In the genomic region with DNA sequence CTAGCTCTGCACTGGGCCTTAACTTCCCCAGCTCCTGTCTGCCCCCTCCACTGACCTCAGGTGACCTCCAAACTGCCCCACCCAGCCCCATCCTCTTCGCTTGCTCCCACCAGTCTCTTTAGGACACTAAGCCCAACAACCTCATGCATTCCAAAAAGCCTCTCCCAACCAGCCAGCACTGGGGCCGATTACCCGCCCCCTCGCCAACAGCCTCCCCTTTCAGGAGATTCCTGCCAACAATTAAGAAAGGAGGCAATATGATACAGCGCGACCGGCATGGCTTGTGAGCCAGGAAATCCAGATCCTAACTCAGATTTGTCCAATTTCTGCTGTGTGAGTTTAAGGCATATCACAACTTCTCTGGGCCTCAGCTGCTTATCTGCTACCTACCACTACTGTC, we compare ENCODE assay signal across 2 cellular contexts.
A peak's percentile ranks its signal among the peaks of the same experiment; 100 is the strongest.
TF ChIP-seq lines count a peak whose summit lies in the region.

No MANE protein-coding gene starts in this region.

TF ChIP-seq in HepG2, 621 proteins besides CTCF, POLR2A, EP300 and RAD21:
- no peak for TF ChIP-seq NR1H2 (CRISPR knock-in tag; IDR thresholded peaks at IDR 0.05; ENCODE audit: borderline replicate concordance, low read depth)
- TF ChIP-seq, protein P1, sequence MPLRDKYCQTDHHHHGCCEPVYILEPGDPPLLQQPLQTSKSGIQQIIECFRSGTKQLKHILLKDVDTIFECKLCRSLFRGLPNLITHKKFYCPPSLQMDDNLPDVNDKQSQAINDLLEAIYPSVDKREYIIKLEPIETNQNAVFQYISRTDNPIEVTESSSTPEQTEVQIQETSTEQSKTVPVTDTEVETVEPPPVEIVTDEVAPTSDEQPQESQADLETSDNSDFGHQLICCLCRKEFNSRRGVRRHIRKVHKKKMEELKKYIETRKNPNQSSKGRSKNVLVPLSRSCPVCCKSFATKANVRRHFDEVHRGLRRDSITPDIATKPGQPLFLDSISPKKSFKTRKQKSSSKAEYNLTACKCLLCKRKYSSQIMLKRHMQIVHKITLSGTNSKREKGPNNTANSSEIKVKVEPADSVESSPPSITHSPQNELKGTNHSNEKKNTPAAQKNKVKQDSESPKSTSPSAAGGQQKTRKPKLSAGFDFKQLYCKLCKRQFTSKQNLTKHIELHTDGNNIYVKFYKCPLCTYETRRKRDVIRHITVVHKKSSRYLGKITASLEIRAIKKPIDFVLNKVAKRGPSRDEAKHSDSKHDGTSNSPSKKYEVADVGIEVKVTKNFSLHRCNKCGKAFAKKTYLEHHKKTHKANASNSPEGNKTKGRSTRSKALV (CRISPR knock-in tag; IDR thresholded peaks at IDR 0.05) = no peak
- TF ChIP-seq MIER2 (CRISPR knock-in tag; IDR thresholded peaks at IDR 0.05) = no peak
- TF ChIP-seq ZNF768 (CRISPR knock-in tag; IDR thresholded peaks at IDR 0.05) = peak; percentile 67
- no peak for TF ChIP-seq ZC3H4 (CRISPR knock-in tag; IDR thresholded peaks at IDR 0.05; ENCODE audit: borderline replicate concordance)
- no peak for TF ChIP-seq JUNB (CRISPR knock-in tag; IDR thresholded peaks at IDR 0.05; ENCODE audit: borderline replicate concordance)
- no peak for TF ChIP-seq ZNF879 (CRISPR knock-in tag; IDR thresholded peaks at IDR 0.05)
- TF ChIP-seq, protein P2, sequence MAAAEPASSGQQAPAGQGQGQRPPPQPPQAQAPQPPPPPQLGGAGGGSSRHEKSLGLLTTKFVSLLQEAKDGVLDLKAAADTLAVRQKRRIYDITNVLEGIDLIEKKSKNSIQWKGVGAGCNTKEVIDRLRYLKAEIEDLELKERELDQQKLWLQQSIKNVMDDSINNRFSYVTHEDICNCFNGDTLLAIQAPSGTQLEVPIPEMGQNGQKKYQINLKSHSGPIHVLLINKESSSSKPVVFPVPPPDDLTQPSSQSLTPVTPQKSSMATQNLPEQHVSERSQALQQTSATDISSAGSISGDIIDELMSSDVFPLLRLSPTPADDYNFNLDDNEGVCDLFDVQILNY (CRISPR knock-in tag; conservative IDR thresholded peaks at IDR 0.05) = no peak

TF ChIP-seq in K562, 482 proteins besides CTCF, POLR2A, EP300 and RAD21:
- TF ChIP-seq KLF16 (IDR thresholded peaks at IDR 0.05) = no peak
- TF ChIP-seq, protein P3, sequence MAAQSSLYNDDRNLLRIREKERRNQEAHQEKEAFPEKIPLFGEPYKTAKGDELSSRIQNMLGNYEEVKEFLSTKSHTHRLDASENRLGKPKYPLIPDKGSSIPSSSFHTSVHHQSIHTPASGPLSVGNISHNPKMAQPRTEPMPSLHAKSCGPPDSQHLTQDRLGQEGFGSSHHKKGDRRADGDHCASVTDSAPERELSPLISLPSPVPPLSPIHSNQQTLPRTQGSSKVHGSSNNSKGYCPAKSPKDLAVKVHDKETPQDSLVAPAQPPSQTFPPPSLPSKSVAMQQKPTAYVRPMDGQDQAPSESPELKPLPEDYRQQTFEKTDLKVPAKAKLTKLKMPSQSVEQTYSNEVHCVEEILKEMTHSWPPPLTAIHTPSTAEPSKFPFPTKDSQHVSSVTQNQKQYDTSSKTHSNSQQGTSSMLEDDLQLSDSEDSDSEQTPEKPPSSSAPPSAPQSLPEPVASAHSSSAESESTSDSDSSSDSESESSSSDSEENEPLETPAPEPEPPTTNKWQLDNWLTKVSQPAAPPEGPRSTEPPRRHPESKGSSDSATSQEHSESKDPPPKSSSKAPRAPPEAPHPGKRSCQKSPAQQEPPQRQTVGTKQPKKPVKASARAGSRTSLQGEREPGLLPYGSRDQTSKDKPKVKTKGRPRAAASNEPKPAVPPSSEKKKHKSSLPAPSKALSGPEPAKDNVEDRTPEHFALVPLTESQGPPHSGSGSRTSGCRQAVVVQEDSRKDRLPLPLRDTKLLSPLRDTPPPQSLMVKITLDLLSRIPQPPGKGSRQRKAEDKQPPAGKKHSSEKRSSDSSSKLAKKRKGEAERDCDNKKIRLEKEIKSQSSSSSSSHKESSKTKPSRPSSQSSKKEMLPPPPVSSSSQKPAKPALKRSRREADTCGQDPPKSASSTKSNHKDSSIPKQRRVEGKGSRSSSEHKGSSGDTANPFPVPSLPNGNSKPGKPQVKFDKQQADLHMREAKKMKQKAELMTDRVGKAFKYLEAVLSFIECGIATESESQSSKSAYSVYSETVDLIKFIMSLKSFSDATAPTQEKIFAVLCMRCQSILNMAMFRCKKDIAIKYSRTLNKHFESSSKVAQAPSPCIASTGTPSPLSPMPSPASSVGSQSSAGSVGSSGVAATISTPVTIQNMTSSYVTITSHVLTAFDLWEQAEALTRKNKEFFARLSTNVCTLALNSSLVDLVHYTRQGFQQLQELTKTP (IDR thresholded peaks at IDR 0.05; ENCODE audit: low read depth in 1 of 2, partially characterized antibody in 2 of 2) = no peak
- TF ChIP-seq, protein P4, sequence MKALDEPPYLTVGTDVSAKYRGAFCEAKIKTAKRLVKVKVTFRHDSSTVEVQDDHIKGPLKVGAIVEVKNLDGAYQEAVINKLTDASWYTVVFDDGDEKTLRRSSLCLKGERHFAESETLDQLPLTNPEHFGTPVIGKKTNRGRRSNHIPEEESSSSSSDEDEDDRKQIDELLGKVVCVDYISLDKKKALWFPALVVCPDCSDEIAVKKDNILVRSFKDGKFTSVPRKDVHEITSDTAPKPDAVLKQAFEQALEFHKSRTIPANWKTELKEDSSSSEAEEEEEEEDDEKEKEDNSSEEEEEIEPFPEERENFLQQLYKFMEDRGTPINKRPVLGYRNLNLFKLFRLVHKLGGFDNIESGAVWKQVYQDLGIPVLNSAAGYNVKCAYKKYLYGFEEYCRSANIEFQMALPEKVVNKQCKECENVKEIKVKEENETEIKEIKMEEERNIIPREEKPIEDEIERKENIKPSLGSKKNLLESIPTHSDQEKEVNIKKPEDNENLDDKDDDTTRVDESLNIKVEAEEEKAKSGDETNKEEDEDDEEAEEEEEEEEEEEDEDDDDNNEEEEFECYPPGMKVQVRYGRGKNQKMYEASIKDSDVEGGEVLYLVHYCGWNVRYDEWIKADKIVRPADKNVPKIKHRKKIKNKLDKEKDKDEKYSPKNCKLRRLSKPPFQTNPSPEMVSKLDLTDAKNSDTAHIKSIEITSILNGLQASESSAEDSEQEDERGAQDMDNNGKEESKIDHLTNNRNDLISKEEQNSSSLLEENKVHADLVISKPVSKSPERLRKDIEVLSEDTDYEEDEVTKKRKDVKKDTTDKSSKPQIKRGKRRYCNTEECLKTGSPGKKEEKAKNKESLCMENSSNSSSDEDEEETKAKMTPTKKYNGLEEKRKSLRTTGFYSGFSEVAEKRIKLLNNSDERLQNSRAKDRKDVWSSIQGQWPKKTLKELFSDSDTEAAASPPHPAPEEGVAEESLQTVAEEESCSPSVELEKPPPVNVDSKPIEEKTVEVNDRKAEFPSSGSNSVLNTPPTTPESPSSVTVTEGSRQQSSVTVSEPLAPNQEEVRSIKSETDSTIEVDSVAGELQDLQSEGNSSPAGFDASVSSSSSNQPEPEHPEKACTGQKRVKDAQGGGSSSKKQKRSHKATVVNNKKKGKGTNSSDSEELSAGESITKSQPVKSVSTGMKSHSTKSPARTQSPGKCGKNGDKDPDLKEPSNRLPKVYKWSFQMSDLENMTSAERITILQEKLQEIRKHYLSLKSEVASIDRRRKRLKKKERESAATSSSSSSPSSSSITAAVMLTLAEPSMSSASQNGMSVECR (CRISPR knock-in tag; IDR thresholded peaks at IDR 0.05) = no peak
- TF ChIP-seq, protein P5, sequence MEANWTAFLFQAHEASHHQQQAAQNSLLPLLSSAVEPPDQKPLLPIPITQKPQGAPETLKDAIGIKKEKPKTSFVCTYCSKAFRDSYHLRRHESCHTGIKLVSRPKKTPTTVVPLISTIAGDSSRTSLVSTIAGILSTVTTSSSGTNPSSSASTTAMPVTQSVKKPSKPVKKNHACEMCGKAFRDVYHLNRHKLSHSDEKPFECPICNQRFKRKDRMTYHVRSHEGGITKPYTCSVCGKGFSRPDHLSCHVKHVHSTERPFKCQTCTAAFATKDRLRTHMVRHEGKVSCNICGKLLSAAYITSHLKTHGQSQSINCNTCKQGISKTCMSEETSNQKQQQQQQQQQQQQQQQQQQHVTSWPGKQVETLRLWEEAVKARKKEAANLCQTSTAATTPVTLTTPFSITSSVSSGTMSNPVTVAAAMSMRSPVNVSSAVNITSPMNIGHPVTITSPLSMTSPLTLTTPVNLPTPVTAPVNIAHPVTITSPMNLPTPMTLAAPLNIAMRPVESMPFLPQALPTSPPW (CRISPR knock-in tag; IDR thresholded peaks at IDR 0.05) = no peak
- no peak for TF ChIP-seq FOS (IDR thresholded peaks at IDR 0.05; ENCODE audit: extremely low read depth, insufficient read length)
- TF ChIP-seq, protein P6, sequence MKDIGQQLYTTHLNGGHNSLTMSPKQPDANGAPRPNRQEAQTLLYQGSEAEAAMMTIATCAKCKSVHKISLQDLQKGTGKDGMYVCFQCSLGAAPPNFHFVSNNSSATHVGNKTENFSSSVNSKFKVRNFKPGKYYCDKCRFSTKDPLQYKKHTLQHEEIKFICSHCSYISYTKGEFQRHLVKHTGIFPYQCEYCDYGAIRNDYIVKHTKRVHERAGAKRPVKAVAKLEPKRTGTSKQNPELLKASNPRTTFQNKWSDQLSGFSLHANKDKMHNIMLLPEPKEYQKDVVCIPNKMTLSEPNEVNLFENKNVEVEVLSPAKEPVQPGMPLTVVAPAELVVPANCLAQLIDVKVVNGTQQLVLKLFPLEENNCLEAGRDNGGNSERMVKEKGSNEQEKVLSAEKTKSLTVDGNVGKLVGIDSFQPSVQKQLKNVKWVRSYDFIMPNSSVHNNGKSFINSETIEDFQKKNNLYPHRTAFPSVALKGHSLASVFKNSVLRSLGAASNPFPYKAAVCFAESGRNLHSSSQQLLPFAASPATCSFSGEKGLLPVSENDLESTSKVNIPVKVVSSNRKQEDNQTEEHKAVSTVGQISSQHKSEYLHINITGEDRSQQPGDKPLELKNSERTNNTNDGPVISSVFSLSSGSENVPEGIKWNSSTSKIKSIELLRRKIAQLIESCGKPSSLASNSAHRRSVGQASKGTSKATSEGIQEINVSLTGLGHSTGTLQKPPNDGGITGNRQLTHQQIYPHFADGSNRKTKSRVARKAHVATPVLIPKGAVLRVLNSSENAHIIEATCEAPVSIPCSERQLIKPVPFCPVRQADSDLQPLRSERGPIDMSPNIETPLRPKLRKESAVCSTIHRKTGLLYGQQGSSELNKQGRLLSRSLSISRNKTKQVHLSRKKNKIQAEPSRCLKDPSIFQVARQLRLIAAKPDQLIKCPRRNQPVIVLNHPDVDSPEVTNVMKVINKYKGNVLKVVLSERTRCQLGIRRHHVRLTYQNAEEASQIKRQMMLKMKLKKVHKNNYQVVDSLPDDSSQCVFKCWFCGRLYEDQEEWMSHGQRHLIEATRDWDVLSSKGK (CRISPR knock-in tag; IDR thresholded peaks at IDR 0.05) = no peak
- peak; percentile 32; the same call in 1 of the 2 replicates for TF ChIP-seq CBFA2T3 (IDR thresholded peaks at IDR 0.05)
- TF ChIP-seq TSC22D4 (tag; IDR thresholded peaks at IDR 0.05) = no peak
